Comparison of ENCODE assay signal across 17 cellular contexts in the genomic region with DNA sequence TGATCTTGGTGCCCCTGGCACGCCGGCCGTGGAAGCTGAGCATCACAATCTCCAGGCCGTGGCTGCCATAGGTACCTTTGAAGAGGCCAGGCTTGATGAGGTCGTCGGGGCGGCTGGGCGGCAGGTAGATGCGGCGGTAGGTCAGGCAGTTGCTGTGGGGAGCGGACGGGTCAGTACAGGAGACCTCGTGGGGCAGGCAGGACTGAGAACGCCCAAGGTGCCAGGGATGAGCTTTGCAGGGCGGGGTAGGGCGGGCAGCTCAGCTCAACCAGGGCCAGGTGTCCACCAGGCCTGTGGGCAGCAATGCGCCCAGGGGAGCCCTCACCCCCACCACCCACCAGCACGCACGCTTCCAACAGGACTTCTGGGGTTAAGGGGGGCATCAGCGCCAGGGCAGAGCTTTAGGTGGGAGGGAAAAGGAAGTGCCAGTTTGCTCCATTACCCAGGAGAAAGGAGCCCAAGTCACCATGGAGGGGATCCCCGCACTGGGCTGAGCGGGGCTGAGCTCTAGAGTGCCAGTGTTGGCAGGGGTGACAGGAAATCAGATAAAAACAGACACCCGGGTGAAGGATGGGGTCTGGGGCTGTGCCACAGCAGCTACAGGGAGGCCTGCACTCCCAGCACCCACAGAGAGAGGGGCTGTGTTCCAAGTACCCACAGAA. TPM values are rescaled to one million over a fixed set of nuclear protein-coding genes. Genes with fewer than 3 reads are reported as not detected.
DNase-seq lines count a peak whose midpoint lies in the region; ATAC-seq and TF ChIP-seq lines count a peak whose summit lies in the region.
"Had no signal": no experiment of that assay in that cellular context is flagged by ENCODE, and none has a peak within 500 bp of the region (broad histone marks: within the 10 kb centered on the region; RNA-seq: fewer than 3 reads in every experiment).

No MANE protein-coding gene starts in this region.

- H3K4me3 Mint-ChIP-seq in activated CD8-positive, alpha-beta memory T cell treated with anti-CD3 and anti-CD28 coated beads, Interleukin-2, amount 10 ng/mL, durations not matched to agents 7 days and 5 days, result no peak overlapping the region
- H3K4me3 Mint-ChIP-seq in CD4-positive, alpha-beta T cell, result no peak overlapping the region
- H3K4me3 Mint-ChIP-seq in naive thymus-derived CD8-positive, alpha-beta T cell, result peak overlapping the region in 4 of 10 donors; percentile 44 to 70 (median 62)
- H3K4me3 Mint-ChIP-seq: CD4-positive, CD25-positive, alpha-beta regulatory T cell had no signal

- no peak overlapping the region for H3K27ac ChIP-seq in CD4-positive, alpha-beta T cell (ENCODE audit: low read depth, low read length)
- peak overlapping the region; percentile 32; the same call in 1 of the 2 replicates for H3K27ac ChIP-seq in SJSA1
- H3K27ac ChIP-seq: Peyer's patch had no signal

- DNase-seq in activated CD8-positive, alpha-beta memory T cell treated with anti-CD3 and anti-CD28 coated beads, Interleukin-2, amount 10 ng/mL, durations not matched to agents 7 days and 5 days, result no peak
- no peak for DNase-seq in activated CD8-positive, alpha-beta memory T cell treated with anti-CD3 and anti-CD28 coated beads, Interleukin-2, amount 50 U/mL, for 48 hours
- no peak for DNase-seq in CD4-positive, alpha-beta T cell
- DNase-seq in SJSA1 (ENCODE audit: low read depth in 1 of 2, low spot score in 2 of 2), result no peak
- DNase-seq in naive thymus-derived CD8-positive, alpha-beta T cell, result no peak
- no peak for DNase-seq in NCI-H2107 (lab: John Stamatoyannopoulos, UW)
- DNase-seq in NCI-H510A treated with DMSO at 0.1 percent for 48 hours (lab: John Stamatoyannopoulos, UW), result no peak
- DNase-seq: BE2C; CD4-positive, CD25-positive, alpha-beta regulatory T cell; GF-D8; NCI-H1105; NCI-H2081; NCI-H748 treated with DMSO at 0.1 percent for 48 hours; NK-92 treated with Interleukin-12 subunit alpha and Interleukin-12 subunit beta, amount 100 ng/mL, for 24 hours; Peyer's patch had no signal

- H3K27me3 ChIP-seq in CD4-positive, alpha-beta T cell (ENCODE audit: control insufficient read depth, insufficient read depth, low read length), result no peaks in the 10 kb centered on the region
- no peaks in the 10 kb centered on the region for H3K27me3 ChIP-seq in SJSA1 (replicated peaks)
- H3K27me3 ChIP-seq: BE2C, Peyer's patch had no signal

- CTCF ChIA-PET in activated CD8-positive, alpha-beta memory T cell treated with anti-CD3 and anti-CD28 coated beads, Interleukin-2, amount 10 ng/mL, durations not matched to agents 7 days and 5 days (lab: Charles Lee), result interaction anchor here (0.6 kb wide), 1 partner anchor 10 kb away, joined by 3 read pairs; no protein-coding TSS in a partner anchor
- CTCF ChIA-PET in CD4-positive, alpha-beta T cell (lab: Charles Lee), result no interaction called here

- peaks cover 21% of the 10 kb centered on the region for H3K36me3 Mint-ChIP-seq in activated CD8-positive, alpha-beta memory T cell treated with anti-CD3 and anti-CD28 coated beads, Interleukin-2, amount 10 ng/mL, durations not matched to agents 7 days and 5 days
- H3K36me3 Mint-ChIP-seq in CD4-positive, alpha-beta T cell (ENCODE audit: low read depth), result peaks cover 68% of the 10 kb centered on the region
- peaks cover 5 to 56% (median 9%) of the 10 kb centered on the region in 3 donors for H3K36me3 Mint-ChIP-seq in naive thymus-derived CD8-positive, alpha-beta T cell

- no peaks in the 10 kb centered on the region for H3K9me3 ChIP-seq in CD4-positive, alpha-beta T cell (ENCODE audit: control insufficient read depth, low read length)
- no peaks in the 10 kb centered on the region for H3K9me3 ChIP-seq in SJSA1 (replicated peaks)
- H3K9me3 ChIP-seq: BE2C, HAP-1, Peyer's patch had no signal

- ATAC-seq in activated CD8-positive, alpha-beta memory T cell treated with anti-CD3 and anti-CD28 coated beads, Interleukin-2, amount 10 ng/mL, durations not matched to agents 7 days and 5 days, result no peak
- ATAC-seq in CD4-positive, alpha-beta T cell (ENCODE audit: poor library complexity), result no peak
- ATAC-seq in naive thymus-derived CD8-positive, alpha-beta T cell, result peak; percentile 52 to 67
- ATAC-seq in HG02642 (IDR thresholded peaks at IDR 0.05; ENCODE audit: poor library complexity, unreplicated experiment), result no peak

- no peaks in the 10 kb centered on the region for H3K27me3 Mint-ChIP-seq in activated CD8-positive, alpha-beta memory T cell treated with anti-CD3 and anti-CD28 coated beads, Interleukin-2, amount 10 ng/mL, durations not matched to agents 7 days and 5 days
- H3K27me3 Mint-ChIP-seq in CD4-positive, alpha-beta T cell, result no peaks in the 10 kb centered on the region
- no peaks in the 10 kb centered on the region for H3K27me3 Mint-ChIP-seq in naive thymus-derived CD8-positive, alpha-beta T cell
- H3K27me3 Mint-ChIP-seq: CD4-positive, CD25-positive, alpha-beta regulatory T cell had no signal

- H3K4me3 ChIP-seq in SJSA1, result no peak overlapping the region
- H3K4me3 ChIP-seq: HAP-1, Peyer's patch had no signal

- intact Hi-C loops in CD4-positive, alpha-beta T cell (cut with DNase I, micrococcal nuclease), result no loop called here

- peak overlapping the region; percentile 33 for H3K27ac Mint-ChIP-seq in activated CD8-positive, alpha-beta memory T cell treated with anti-CD3 and anti-CD28 coated beads, Interleukin-2, amount 10 ng/mL, durations not matched to agents 7 days and 5 days
- H3K27ac Mint-ChIP-seq in CD4-positive, alpha-beta T cell, result peak overlapping the region; percentile 36
- peak overlapping the region in 8 of 10 donors; percentile 71 to 87 (median 81) for H3K27ac Mint-ChIP-seq in naive thymus-derived CD8-positive, alpha-beta T cell

- no peak for TF ChIP-seq CTCF in CD4-positive, alpha-beta T cell (IDR thresholded peaks at IDR 0.05)

- peaks cover 67% of the 10 kb centered on the region for H3K36me3 ChIP-seq in SJSA1

- POLR2A ChIA-PET in CD4-positive, alpha-beta T cell (lab: Charles Lee), result interaction anchor here (1.2 kb wide), 1 partner anchor 54 kb away, joined by 4 read pairs; no protein-coding TSS in a partner anchor
- POLR2A ChIA-PET in naive thymus-derived CD8-positive, alpha-beta T cell (lab: Charles Lee), result interaction anchor here (0.8 to 1.1 kb wide), 3 partner anchors 9 to 48 kb away, joined by 3 to 5 read pairs (median 3); partner anchors contain the start of gene FBXO31

- no peaks in the 10 kb centered on the region for H3K9me3 Mint-ChIP-seq in activated CD8-positive, alpha-beta memory T cell treated with anti-CD3 and anti-CD28 coated beads, Interleukin-2, amount 10 ng/mL, durations not matched to agents 7 days and 5 days (ENCODE audit: low read depth)
- H3K9me3 Mint-ChIP-seq in CD4-positive, alpha-beta T cell, result no peaks in the 10 kb centered on the region
- no peaks in the 10 kb centered on the region for H3K9me3 Mint-ChIP-seq in naive thymus-derived CD8-positive, alpha-beta T cell
- H3K9me3 Mint-ChIP-seq: CD4-positive, CD25-positive, alpha-beta regulatory T cell had no signal

- H3K4me1 Mint-ChIP-seq in activated CD8-positive, alpha-beta memory T cell treated with anti-CD3 and anti-CD28 coated beads, Interleukin-2, amount 10 ng/mL, durations not matched to agents 7 days and 5 days, result peaks cover 21% of the 10 kb centered on the region
- peaks cover 8% of the 10 kb centered on the region for H3K4me1 Mint-ChIP-seq in CD4-positive, alpha-beta T cell (ENCODE audit: low read depth)
- peaks cover 13 to 43% (median 27%) of the 10 kb centered on the region in 4 donors for H3K4me1 Mint-ChIP-seq in naive thymus-derived CD8-positive, alpha-beta T cell

- H3K4me1 ChIP-seq in SJSA1 (replicated peaks), result peaks cover 73% of the 10 kb centered on the region
- H3K4me1 ChIP-seq: HAP-1, Peyer's patch had no signal

RNA-seq across cellular contexts. Expression of gene C16orf95, which starts 18.2 kb away (rescaled TPM):
- 10 to 100 TPM; 11.2 to 13.6 TPM for total RNA-seq in activated CD8-positive, alpha-beta memory T cell treated with anti-CD3 and anti-CD28 coated beads, Interleukin-2, amount 10 ng/mL, durations not matched to agents 7 days and 5 days
- total RNA-seq in CD4-positive, alpha-beta T cell, result 1 to 10 TPM in 1 of 2 experiments, under 1 TPM in 1; 0.74 to 1.2 TPM
- 4.9 and 18.7 TPM in 2 replicates for total RNA-seq in SJSA1 (2014; rRNA removed; shearing (Covaris generic))
- total RNA-seq in naive thymus-derived CD8-positive, alpha-beta T cell, result 1 to 10 TPM; 2.3 to 2.6 TPM
- 1 to 10 TPM; 1.5 to 4.9 (median 3.2) TPM for polyA plus RNA-seq in naive thymus-derived CD8-positive, alpha-beta T cell

RNA-seq across cellular contexts. Expression of gene FBXO31, which starts 48.1 kb away (rescaled TPM):
- 10 to 100 TPM; 38.8 TPM for total RNA-seq in activated CD8-positive, alpha-beta memory T cell treated with anti-CD3 and anti-CD28 coated beads, Interleukin-2, amount 10 ng/mL, durations not matched to agents 7 days and 5 days
- total RNA-seq in CD4-positive, alpha-beta T cell, result 10 to 100 TPM; 35.7 to 38.9 TPM
- 26.2 and 27.2 TPM in 2 replicates for total RNA-seq in SJSA1 (2014; rRNA removed; shearing (Covaris generic))
- 10 to 100 TPM; 45.8 to 52.7 TPM for total RNA-seq in naive thymus-derived CD8-positive, alpha-beta T cell
- 10 to 100 TPM; 15.4 to 36.4 (median 23.3) TPM for polyA plus RNA-seq in naive thymus-derived CD8-positive, alpha-beta T cell

RNA-seq across cellular contexts. Expression of gene MAP1LC3B, which starts 56.7 kb away (rescaled TPM):
- 10 to 100 TPM; 45.4 to 50.8 TPM for total RNA-seq in activated CD8-positive, alpha-beta memory T cell treated with anti-CD3 and anti-CD28 coated beads, Interleukin-2, amount 10 ng/mL, durations not matched to agents 7 days and 5 days
- total RNA-seq in CD4-positive, alpha-beta T cell, result 10 to 100 TPM; 92.4 to 96.6 TPM
- 16.9 and 21.3 TPM in 2 replicates for total RNA-seq in SJSA1 (2014; rRNA removed; shearing (Covaris generic))
- total RNA-seq in naive thymus-derived CD8-positive, alpha-beta T cell, result 10 to 100 TPM; 58.0 to 60.1 TPM
- 100 to 1,000 TPM in 1 of 3 donors, 10 to 100 TPM in 2; 89.9 to 117 (median 90.3) TPM for polyA plus RNA-seq in naive thymus-derived CD8-positive, alpha-beta T cell

Comparison
In these comparisons a context has a peak if more than half of its experiments do, and no peak if none do; other contexts are left out.
1. ATAC-seq: peak in naive thymus-derived CD8-positive, alpha-beta T cell (2 of 2); none in activated CD8-positive, alpha-beta memory T cell treated with anti-CD3 and anti-CD28 coated beads, Interleukin-2, amount 10 ng/mL, durations not matched to agents 7 days and 5 days (single experiment), CD4-positive, alpha-beta T cell (single experiment) and HG02642 (single experiment).
2. Peak in every context shown above with its lines, with median percentiles within 50 percentile points of each other: H3K27ac Mint-ChIP-seq.